Comparison of ENCODE assay signal across 13 cellular contexts in the genomic region with DNA sequence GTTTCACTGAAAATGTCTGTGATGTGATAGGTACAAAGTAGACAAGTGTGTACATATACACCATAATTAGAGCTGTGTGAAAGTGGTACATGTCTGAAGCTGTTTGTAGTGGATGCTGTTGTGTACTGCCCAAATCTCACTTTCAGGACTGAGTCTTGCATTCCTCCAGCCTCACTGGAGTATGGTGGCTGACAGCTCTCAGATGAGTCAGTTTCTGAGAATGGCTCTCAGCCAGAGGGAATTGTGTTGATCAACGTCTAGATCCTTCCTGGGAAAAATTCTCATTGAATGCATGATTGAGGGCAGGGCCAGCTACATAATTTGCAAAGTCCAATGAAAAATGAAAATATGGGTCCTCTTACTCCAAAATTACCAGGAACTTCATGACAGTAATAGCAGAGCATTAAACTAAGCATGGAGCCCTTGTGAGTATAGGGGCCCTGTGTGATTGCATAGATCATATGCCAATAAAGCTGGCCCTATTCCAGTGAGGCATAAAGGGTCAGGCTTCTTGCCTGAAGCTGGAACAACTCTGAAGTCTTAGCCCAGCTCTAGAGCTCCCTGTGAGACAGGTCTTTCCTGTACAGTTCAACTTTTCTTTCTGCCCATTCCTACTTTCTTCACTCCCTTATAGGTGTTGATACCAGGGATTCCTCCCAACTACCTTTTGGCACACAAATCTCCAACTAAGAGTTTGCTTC. TPM values are rescaled to one million over a fixed set of nuclear protein-coding genes. Genes with fewer than 3 reads are reported as not detected.
DNase-seq lines count a peak whose midpoint lies in the region; ATAC-seq and TF ChIP-seq lines count a peak whose summit lies in the region.
"Had no signal": no experiment of that assay in that cellular context is flagged by ENCODE, and none has a peak within 500 bp of the region (broad histone marks: within the 10 kb centered on the region; RNA-seq: fewer than 3 reads in every experiment).

No MANE protein-coding gene starts in this region.

- H3K4me2 ChIP-seq in fibroblast of lung (ENCODE audit: extremely low read depth, insufficient read depth, low read length), result no peak overlapping the region
- H3K4me2 ChIP-seq: hepatocyte had no signal

- H4K20me1 ChIP-seq in fibroblast of lung (ENCODE audit: control insufficient read depth, extremely low read depth, insufficient read depth, low read length), result no peaks in the 10 kb centered on the region

- no peak for TF ChIP-seq POLR2A in heart left ventricle (IDR thresholded peaks at IDR 0.05)

- H3K9ac ChIP-seq in fibroblast of lung (ENCODE audit: insufficient read depth, low read length), result no peak overlapping the region

- 40 to 43% (median 41%) methylated on average over 1 of the region's 1 CpG for WGBS in heart left ventricle, 4 donors

- ATAC-seq in heart left ventricle (no peak), GM19351 (IDR thresholded peaks at IDR 0.05; ENCODE audit: unreplicated experiment) (no peak)
- ATAC-seq: CD8-positive, alpha-beta T cell had no signal

- no peak overlapping the region for H3K27ac ChIP-seq in fibroblast of lung (ENCODE audit: insufficient read depth, low read length)
- no peak overlapping the region for H3K27ac ChIP-seq in heart left ventricle
- H3K27ac ChIP-seq: hepatocyte had no signal

- in situ Hi-C loops in SK-MEL-5 (cut with HindIII; ENCODE audit: low pct_unique_long_range_greater_than_20kb, low sequenced_read_pairs), result no loop called here

- TF ChIP-seq CTCF in fibroblast of lung (conservative IDR thresholded peaks at IDR 0.05 in 1 of 2, IDR thresholded peaks at IDR 0.05 in 1 of 2; ENCODE audit: low read depth in 1 of 2, low read length in 2 of 2), result no peak
- no peak for TF ChIP-seq CTCF in retinal pigment epithelial cell (conservative IDR thresholded peaks at IDR 0.05; ENCODE audit: low read depth, low read length)
- no peak for TF ChIP-seq CTCF in heart left ventricle (IDR thresholded peaks at IDR 0.05)

- H3K4me3 ChIP-seq in fibroblast of lung (replicated peaks in 1 of 4; ENCODE audit: control extremely low read depth in 1 of 4, insufficient read depth in 1 of 4, low read depth in 3 of 4, low read length in 4 of 4), result no peak overlapping the region
- no peak overlapping the region for H3K4me3 ChIP-seq in retinal pigment epithelial cell (ENCODE audit: low read length)
- H3K4me3 ChIP-seq in heart left ventricle, result no peak overlapping the region
- H3K4me3 ChIP-seq: hepatocyte had no signal

- DNase-seq in H4 (ENCODE audit: low spot score), result peak; percentile 25
- DNase-seq in SK-MEL-5 (ENCODE audit: low read depth, low spot score), result peak; percentile 68
- peak; percentile 61 to 80 for DNase-seq in fibroblast of lung (ENCODE audit: low read depth in 2 of 2)
- peak; percentile 69 for DNase-seq in retinal pigment epithelial cell (ENCODE audit: low read depth)
- DNase-seq in heart left ventricle, result no peak
- DNase-seq in NCI-H1436 (lab: John Stamatoyannopoulos, UW), result no peak
- DNase-seq: anterior cingulate cortex; CD8-positive, alpha-beta T cell; NCI-H2107; small intestine; T-helper 1 cell had no signal

- intact Hi-C loops in heart left ventricle (cut with DNase I), result loop anchor here in 3 of 10 donors (10.0 kb wide), 3 partner anchors 108 to 598 kb away; partner anchors contain the start of gene PDE3B (in 2 of the 3)

- no peak overlapping the region for H2AFZ ChIP-seq in fibroblast of lung (ENCODE audit: low read length)
- H2AFZ ChIP-seq: hepatocyte had no signal

- no peaks in the 10 kb centered on the region for H3K79me2 ChIP-seq in fibroblast of lung (ENCODE audit: control insufficient read depth, insufficient read depth, low read length)
- H3K79me2 ChIP-seq: hepatocyte had no signal

- H3K4me1 ChIP-seq in fibroblast of lung (ENCODE audit: control insufficient read depth, extremely low read depth, insufficient read depth, low read length), result no peaks in the 10 kb centered on the region
- H3K4me1 ChIP-seq in heart left ventricle, result peaks cover 0 to 20% (median 8%) of the 10 kb centered on the region in 12 donors

- no peaks in the 10 kb centered on the region for H3K36me3 ChIP-seq in fibroblast of lung (ENCODE audit: control insufficient read depth, insufficient read depth, low read length)
- H3K36me3 ChIP-seq in heart left ventricle, result no peaks in the 10 kb centered on the region

- H3K9me3 ChIP-seq in fibroblast of lung (ENCODE audit: control insufficient read depth, insufficient read depth, low read depth, low read length) (no peaks in the 10 kb centered on the region), heart left ventricle (no peaks in the 10 kb centered on the region)

- no peaks in the 10 kb centered on the region for H3K27me3 ChIP-seq in fibroblast of lung (ENCODE audit: control insufficient read depth, insufficient read depth, low read length)
- no peaks in the 10 kb centered on the region for H3K27me3 ChIP-seq in heart left ventricle
- H3K27me3 ChIP-seq: hepatocyte had no signal

RNA-seq across cellular contexts. Expression of gene CYP2R1, which starts 10.8 kb away (rescaled TPM):
- 17.8 and 22.9 TPM in 2 replicates for total RNA-seq in H4 (2014; rRNA removed; shearing (Covaris generic))
- 14.3 and 17.8 TPM in 2 replicates for total RNA-seq in SK-MEL-5 (2014; rRNA removed; shearing (Covaris generic))
- 13.7 and 14.6 TPM in 2 replicates for polyA plus RNA-seq in SK-MEL-5 (2015; cell fraction: cytosol; rRNA removed)
- 77.5 and 88.8 TPM in 2 replicates for polyA plus RNA-seq in SK-MEL-5 (2015; cell fraction: nucleus; rRNA removed)
- total RNA-seq in fibroblast of lung (10.5 and 13.9 TPM in 2 replicates), heart left ventricle (10 to 100 TPM in 2 of 9 donors, 1 to 10 TPM in 7; 4.4 to 12.3 (median 7.5) TPM)
- polyA plus RNA-seq in fibroblast of lung (3.4 and 4.2 TPM in 2 replicates), heart left ventricle (10 to 100 TPM; 12.3 to 13.7 TPM)
- polyA plus RNA-seq in fibroblast of lung (2012), result 3.4 and 4.7 TPM in 2 replicates
- 7.7 and 8.5 TPM in 2 replicates for polyA minus RNA-seq in fibroblast of lung (ENCODE audit: low replicate concordance)

Comparison
In these comparisons a context has a peak if more than half of its experiments do, and no peak if none do; other contexts are left out.
1. DNase-seq: peak in H4 (single experiment), SK-MEL-5 (single experiment), fibroblast of lung (2 of 2) and retinal pigment epithelial cell (single experiment); none in heart left ventricle (0 of 5) and NCI-H1436 (single experiment).